8 cellular contexts compared by ENCODE assay signal in the genomic region with DNA sequence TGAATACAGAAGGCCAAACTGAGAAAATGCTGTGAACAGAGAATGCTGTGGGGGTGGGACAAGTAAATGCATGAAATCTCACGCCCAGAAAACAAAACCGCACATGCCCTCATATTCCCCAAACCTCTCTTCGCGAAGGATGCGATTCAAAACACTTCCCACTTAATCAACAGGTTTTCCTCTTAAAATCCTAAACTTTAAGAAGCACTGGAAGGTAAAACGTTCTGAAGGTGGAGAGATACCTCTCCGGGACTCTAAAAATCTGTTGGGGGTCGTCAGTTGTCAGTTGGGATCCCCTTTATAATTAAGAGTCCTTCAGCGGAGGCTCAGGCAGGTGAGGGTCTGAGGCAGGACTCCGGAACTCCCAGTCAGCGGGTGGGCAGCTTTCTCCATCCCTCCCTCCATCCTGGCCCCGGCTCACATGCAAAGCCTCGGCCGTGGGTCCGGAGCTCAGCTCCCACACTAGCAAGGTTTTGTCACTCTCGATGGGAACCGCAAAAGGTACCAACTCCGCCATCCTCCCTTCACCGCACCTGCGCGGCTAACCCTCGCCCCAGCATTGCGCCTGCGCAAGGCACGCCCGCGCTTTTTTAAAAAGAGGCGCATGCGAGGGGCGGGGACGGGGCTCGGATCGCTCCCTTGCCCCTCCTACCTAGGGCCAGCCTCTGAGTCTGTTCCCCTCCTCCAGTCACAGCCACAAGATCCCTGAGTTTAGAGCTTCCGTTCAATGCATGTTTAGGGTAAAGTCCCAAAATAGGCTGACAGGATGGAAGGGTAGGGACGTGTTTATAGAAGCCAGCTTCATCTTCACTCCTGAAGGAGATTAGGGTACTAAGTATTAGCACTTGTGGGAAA. TPM values are rescaled to one million over a fixed set of nuclear protein-coding genes. Genes with fewer than 3 reads are reported as not detected.
DNase-seq lines count a peak whose midpoint lies in the region; ATAC-seq and TF ChIP-seq lines count a peak whose summit lies in the region.

A gene with protein sequence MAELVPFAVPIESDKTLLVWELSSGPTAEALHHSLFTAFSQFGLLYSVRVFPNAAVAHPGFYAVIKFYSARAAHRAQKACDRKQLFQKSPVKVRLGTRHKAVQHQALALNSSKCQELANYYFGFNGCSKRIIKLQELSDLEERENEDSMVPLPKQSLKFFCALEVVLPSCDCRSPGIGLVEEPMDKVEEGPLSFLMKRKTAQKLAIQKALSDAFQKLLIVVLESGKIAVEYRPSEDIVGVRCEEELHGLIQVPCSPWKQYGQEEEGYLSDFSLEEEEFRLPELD (minus strand): TSS at position 563 of the 855 bp plus-strand sequence. CDS start 46 bp downstream, at position 517.

- no peaks in the 10 kb centered on the region for H3K27me3 ChIP-seq in CD4-positive, CD25-positive, alpha-beta regulatory T cell (ENCODE audit: control insufficient read depth, insufficient read depth, low read length)
- no peaks in the 10 kb centered on the region for H3K27me3 ChIP-seq in parathyroid adenoma (ENCODE audit: control insufficient read depth, insufficient read depth, low read length)
- H3K27me3 ChIP-seq in tibial nerve: no peaks in the 10 kb centered on the region

- peak within 1 kb of the TSS; percentile 64 to 90 (median 75) for H3K4me3 Mint-ChIP-seq in CD4-positive, CD25-positive, alpha-beta regulatory T cell
- H3K4me3 Mint-ChIP-seq in glutamatergic neuron (ENCODE audit: unreplicated experiment): peak within 1 kb of the TSS; percentile 90

- DNase-seq in CD4-positive, CD25-positive, alpha-beta regulatory T cell: peak; percentile 33 to 90 (median 66)
- DNase-seq in MV-4-11 (lab: John Stamatoyannopoulos, UW) (peak; percentile 84), SIG-M5 treated with dmso at 0.1 percent for 504 hours (lab: John Stamatoyannopoulos, UW; ENCODE audit: unreplicated experiment) (peak; percentile 94), glutamatergic neuron (peak; percentile 80), tibial nerve (ENCODE audit: low spot score in 2 of 2) (peak in 1 of 2 donors; percentile 13)
- DNase-seq in activated gamma-delta T cell treated with anti-CD3 and anti-CD28 coated beads, Interleukin-2, amount 50 U/mL, for 16 hours (ENCODE audit: low read depth): peak; percentile 75

- no peak for TF ChIP-seq EP300 in tibial nerve (IDR thresholded peaks at IDR 0.05)

- peak within 1 kb of the TSS in 2 of 3 donors; percentile 18 to 69 for H3K27ac Mint-ChIP-seq in CD4-positive, CD25-positive, alpha-beta regulatory T cell
- H3K27ac Mint-ChIP-seq in glutamatergic neuron (ENCODE audit: unreplicated experiment): no peak within 1 kb of the TSS

- peaks cover 11% of the 10 kb centered on the region for H3K27me3 Mint-ChIP-seq in CD4-positive, CD25-positive, alpha-beta regulatory T cell
- peaks cover 2% of the 10 kb centered on the region for H3K27me3 Mint-ChIP-seq in glutamatergic neuron (ENCODE audit: unreplicated experiment)

- peaks cover 0 to 21% (median 10%) of the 10 kb centered on the region in 4 donors for H3K4me1 Mint-ChIP-seq in CD4-positive, CD25-positive, alpha-beta regulatory T cell
- H3K4me1 Mint-ChIP-seq in glutamatergic neuron (ENCODE audit: low read depth, unreplicated experiment): no peaks in the 10 kb centered on the region

- peak; percentile 67 to 85 for ATAC-seq in CD4-positive, CD25-positive, alpha-beta regulatory T cell (ENCODE audit: low read depth in 2 of 2)
- peak; percentile 59 for ATAC-seq in GM21423 (IDR thresholded peaks at IDR 0.05; ENCODE audit: unreplicated experiment)

- H3K36me3 ChIP-seq in CD4-positive, CD25-positive, alpha-beta regulatory T cell (ENCODE audit: control insufficient read depth, insufficient read depth, low read length): no peaks in the 10 kb centered on the region
- H3K36me3 ChIP-seq in parathyroid adenoma (ENCODE audit: control insufficient read depth, insufficient read depth, low read length): no peaks in the 10 kb centered on the region
- H3K36me3 ChIP-seq in tibial nerve: no peaks in the 10 kb centered on the region

- H3K79me2 ChIP-seq in parathyroid adenoma: no peaks in the 10 kb centered on the region

- H3K9me3 Mint-ChIP-seq in CD4-positive, CD25-positive, alpha-beta regulatory T cell: no peaks in the 10 kb centered on the region
- no peaks in the 10 kb centered on the region for H3K9me3 Mint-ChIP-seq in glutamatergic neuron (ENCODE audit: unreplicated experiment)

- H3K4me1 ChIP-seq in CD4-positive, CD25-positive, alpha-beta regulatory T cell (ENCODE audit: control insufficient read depth, insufficient read depth, low read length, poor library complexity, severe bottlenecking): peaks cover 8% of the 10 kb centered on the region
- H3K4me1 ChIP-seq in parathyroid adenoma (peaks cover 4% of the 10 kb centered on the region), tibial nerve (peaks cover 0 to 40% (median 20%) of the 10 kb centered on the region in 4 donors)

- no peak for TF ChIP-seq CTCF in glutamatergic neuron (IDR thresholded peaks at IDR 0.05; ENCODE audit: partially characterized antibody, unreplicated experiment)
- no peak for TF ChIP-seq CTCF in parathyroid adenoma (IDR thresholded peaks at IDR 0.05)
- TF ChIP-seq CTCF in tibial nerve (IDR thresholded peaks at IDR 0.05): no peak

- 2 to 3% methylated on average over 35 of the region's 35 CpGs for WGBS in tibial nerve, 2 donors

- peak within 1 kb of the TSS; percentile 88 for H3K4me2 ChIP-seq in parathyroid adenoma (ENCODE audit: low read length)

- H2AFZ ChIP-seq in parathyroid adenoma: peak within 1 kb of the TSS; percentile 44

- no peak for TF ChIP-seq POLR2A in tibial nerve (IDR thresholded peaks at IDR 0.05)

- H3K9ac ChIP-seq in parathyroid adenoma: no peak within 1 kb of the TSS

- no peaks in the 10 kb centered on the region for H3K9me3 ChIP-seq in CD4-positive, CD25-positive, alpha-beta regulatory T cell (ENCODE audit: control insufficient read depth in 2 of 2, low read length in 2 of 2)
- no peaks in the 10 kb centered on the region for H3K9me3 ChIP-seq in parathyroid adenoma (ENCODE audit: control insufficient read depth, low read length)
- no peaks in the 10 kb centered on the region for H3K9me3 ChIP-seq in tibial nerve

- peak within 1 kb of the TSS; percentile 75 for H3K4me3 ChIP-seq in CD4-positive, CD25-positive, alpha-beta regulatory T cell (ENCODE audit: low read depth, low read length)
- H3K4me3 ChIP-seq in parathyroid adenoma (ENCODE audit: low read depth, low read length): peak within 1 kb of the TSS; percentile 54
- peak within 1 kb of the TSS; percentile 5 to 50 (median 33) for H3K4me3 ChIP-seq in tibial nerve

- no peaks in the 10 kb centered on the region for H3K36me3 Mint-ChIP-seq in CD4-positive, CD25-positive, alpha-beta regulatory T cell
- H3K36me3 Mint-ChIP-seq in glutamatergic neuron (ENCODE audit: unreplicated experiment): no peaks in the 10 kb centered on the region

- no peak within 1 kb of the TSS for H3K27ac ChIP-seq in CD4-positive, CD25-positive, alpha-beta regulatory T cell (ENCODE audit: insufficient read depth, low read length, poor library complexity, severe bottlenecking)
- H3K27ac ChIP-seq in parathyroid adenoma (no peak within 1 kb of the TSS), tibial nerve (peak within 1 kb of the TSS in 2 of 4 donors; percentile 38 to 79)

RNA-seq across cellular contexts. Expression of the gene that starts here (rescaled TPM):
- total RNA-seq in CD4-positive, CD25-positive, alpha-beta regulatory T cell: not detected
- polyA plus RNA-seq in CD4-positive, CD25-positive, alpha-beta regulatory T cell: under 1 TPM in 2 of 4 donors, not detected in 2; 0.38 to 0.81 TPM
- total RNA-seq in glutamatergic neuron (ENCODE audit: unreplicated experiment) (not detected), tibial nerve (not detected)

Comparison
In these comparisons a context has a peak if more than half of its experiments do, and no peak if none do; other contexts are left out.
1. Peak in DNase-seq, ATAC-seq and H3K4me3 ChIP-seq in CD4-positive, CD25-positive, alpha-beta regulatory T cell; RNA of the gene not detected or under 1 TPM.
2. Peak in DNase-seq in glutamatergic neuron; RNA of the gene not detected or under 1 TPM.